9 cellular contexts compared by ENCODE assay signal in genomic region chr1:2190491-2190976, GRCh38. TPM values are rescaled to one million over a fixed set of nuclear protein-coding genes. Genes with fewer than 3 reads are reported as not detected.
DNase-seq lines count a peak whose midpoint lies in the region; ATAC-seq, FAIRE-seq and TF ChIP-seq lines count a peak whose summit lies in the region.
"Had no signal": no experiment of that assay in that cellular context is flagged by ENCODE, and none has a peak within 500 bp of the region (broad histone marks: within the 10 kb centered on the region; RNA-seq: fewer than 3 reads in every experiment).

No MANE protein-coding gene starts in this region.

- H3K27ac Mint-ChIP-seq in stimulated activated naive B cell treated with anti-CD40 and anti-IgM and Interleukin-4, amounts not matched to agents 10 μg/mL and 1 μg/mL and 100 μg/mL, for 72 hours: no peak overlapping the region

- intact Hi-C loops in IMR-90 (cut with micrococcal nuclease): no loop called here

- peaks cover 5% of the 10 kb centered on the region for H3K79me2 ChIP-seq in keratinocyte (ENCODE audit: control insufficient read depth, insufficient read depth, low read length)

- FAIRE-seq in keratinocyte (lab: Jason Lieb, UNC) (no peak), HTR-8/SVneo (lab: Jason Lieb, UNC) (no peak)

- H3K18ac ChIP-seq in IMR-90 (ENCODE audit: low read depth, low read length): no peak overlapping the region

- H3K4me3 ChIP-seq in IMR-90 (ENCODE audit: insufficient read depth, low read depth, low read length): peak overlapping the region; percentile 42; the same call in 1 of the 2 replicates
- H3K4me3 ChIP-seq in astrocyte of the spinal cord (ENCODE audit: low read depth, low read length): peak overlapping the region; percentile 45
- H3K4me3 ChIP-seq in keratinocyte (ENCODE audit: control insufficient read depth in 2 of 3, extremely low read depth in 1 of 3, insufficient read depth in 2 of 3, low read depth in 1 of 3, low read length in 3 of 3): no peak overlapping the region

- H2AFZ ChIP-seq in IMR-90 (replicated peaks; ENCODE audit: low read length, poor library complexity): no peak overlapping the region
- H2AFZ ChIP-seq in keratinocyte (ENCODE audit: control insufficient read depth, low read length): no peak overlapping the region

- H3K4me2 ChIP-seq in IMR-90 (ENCODE audit: low read depth, low read length): peak overlapping the region; percentile 68
- peak overlapping the region; percentile 85 for H3K4me2 ChIP-seq in keratinocyte (ENCODE audit: control insufficient read depth, extremely low read depth, insufficient read depth, low read depth, low read length)

- peak overlapping the region; percentile 84 for H3K27ac ChIP-seq in IMR-90 (ENCODE audit: insufficient read depth, low read length)
- H3K27ac ChIP-seq in keratinocyte (ENCODE audit: control insufficient read depth, insufficient read depth, low read length): no peak overlapping the region

- ATAC-seq in IMR-90 (ENCODE audit: low read depth) (no peak), GM18520 (IDR thresholded peaks at IDR 0.05; ENCODE audit: unreplicated experiment) (no peak)
- ATAC-seq in stimulated activated naive B cell treated with anti-CD40 and anti-IgM and Interleukin-4, amounts not matched to agents 10 μg/mL and 1 μg/mL and 100 μg/mL, for 72 hours (replicated peaks): no peak

- peak overlapping the region; percentile 90 for H2BK5ac ChIP-seq in IMR-90 (ENCODE audit: low read depth, low read length, poor library complexity, severe bottlenecking)

- peak overlapping the region; percentile 94 for H2AK9ac ChIP-seq in IMR-90 (replicated peaks; ENCODE audit: low read depth, low read length, poor library complexity)

- peak overlapping the region in 1 of 2 experiments; percentile 66; a peak in 1 of 4 replicates for H4K8ac ChIP-seq in IMR-90 (ENCODE audit: low read depth in 2 of 2, low read length in 2 of 2)

- no peaks in the 10 kb centered on the region for H3K27me3 Mint-ChIP-seq in stimulated activated naive B cell treated with anti-CD40 and anti-IgM and Interleukin-4, amounts not matched to agents 10 μg/mL and 1 μg/mL and 100 μg/mL, for 72 hours

- H3K9ac ChIP-seq in IMR-90 (ENCODE audit: low read depth, low read length) (peak overlapping the region; percentile 66), keratinocyte (ENCODE audit: control insufficient read depth, extremely low read depth, insufficient read depth, low read length) (no peak overlapping the region)

- no peak for TF ChIP-seq RAD21 in IMR-90 (IDR thresholded peaks at IDR 0.05; ENCODE audit: low read length)

- H4K5ac ChIP-seq in IMR-90 (ENCODE audit: low read depth, low read length): 0 out of 2 replicates have a peak overlapping the region, but pooled peaks have one; percentile 18

- H4K91ac ChIP-seq in IMR-90 (ENCODE audit: insufficient read depth, low read depth, low read length): 0 out of 2 replicates have a peak overlapping the region, but pooled peaks have one; percentile 21

- no peak for DNase-seq in IMR-90
- no peak for DNase-seq in astrocyte of the spinal cord (ENCODE audit: low read depth, low spot score)
- DNase-seq in keratinocyte (ENCODE audit: low read depth, low spot score): no peak
- no peak for DNase-seq in stimulated activated naive B cell treated with anti-CD40 and anti-IgM and Interleukin-4, amounts not matched to agents 10 μg/mL and 1 μg/mL and 100 μg/mL, for 72 hours
- DNase-seq in HTR-8/SVneo (ENCODE audit: insufficient read length, low spot score): no peak
- no peak for DNase-seq in hepatic stellate cell (ENCODE audit: low spot score)
- DNase-seq in SHP77 (lab: John Stamatoyannopoulos, UW): no peak
- DNase-seq: SW 1271 had no signal

- 94% methylated on average over 15 of the region's 19 CpGs; no CpG with 5 or more reads in 1 of the 2 experiments for WGBS in IMR-90 (ENCODE audit: extremely low coverage in 2 of 2, insufficient read length in 1 of 2), 2 experiments

- no peak overlapping the region for H2BK120ac ChIP-seq in IMR-90 (ENCODE audit: low read depth, low read length)

- H3K14ac ChIP-seq in IMR-90 (replicated peaks; ENCODE audit: low read depth, low read length): no peak overlapping the region; the same call in 1 of the 2 replicates

- H3K4me1 Mint-ChIP-seq in stimulated activated naive B cell treated with anti-CD40 and anti-IgM and Interleukin-4, amounts not matched to agents 10 μg/mL and 1 μg/mL and 100 μg/mL, for 72 hours: peaks cover 17 to 44% of the 10 kb centered on the region in 2 donors

- CTCF ChIA-PET in IMR-90 (lab: Yijun Ruan, JAX): interaction anchor here (1.8 to 2.1 kb wide), 2 partner anchors 16 to 191 kb away, joined by 5 to 6 read pairs; no protein-coding TSS in a partner anchor

- peak overlapping the region; percentile 67 for H2AK5ac ChIP-seq in IMR-90 (ENCODE audit: low read depth, low read length)

- peaks cover 9 to 50% of the 10 kb centered on the region in 2 experiments for H3K79me1 ChIP-seq in IMR-90 (ENCODE audit: low read depth in 1 of 2, low read length in 2 of 2)

- H3K9me1 ChIP-seq in IMR-90 (ENCODE audit: insufficient read depth, low read length) (0 out of 2 replicates have a peak, but pooled peaks cover 2% of the 10 kb centered on the region), keratinocyte (ENCODE audit: control insufficient read depth, extremely low read depth, insufficient read depth, low read length) (no peaks in the 10 kb centered on the region)

- H3K9me3 ChIP-seq in IMR-90 (ENCODE audit: control insufficient read depth, insufficient read depth, low read length) (no peaks in the 10 kb centered on the region), keratinocyte (ENCODE audit: control insufficient read depth, low read depth, low read length) (no peaks in the 10 kb centered on the region)

- BruUV-seq in IMR-90 (replicated peaks; lab: Mats Ljungman, UMichigan): no TSS peak

- H4K20me1 ChIP-seq in IMR-90 (ENCODE audit: insufficient read depth, low read length) (0 out of 2 replicates have a peak, but pooled peaks cover 12% of the 10 kb centered on the region), keratinocyte (ENCODE audit: control insufficient read depth, extremely low read depth, insufficient read depth, low read length) (peaks cover 4% of the 10 kb centered on the region)

- H3K23ac ChIP-seq in IMR-90 (ENCODE audit: low read depth, low read length): peak overlapping the region; percentile 48; the same call in 1 of the 2 replicates

- H3K27me3 ChIP-seq in IMR-90 (ENCODE audit: control insufficient read depth, insufficient read depth, low read length) (no peaks in the 10 kb centered on the region), keratinocyte (ENCODE audit: control insufficient read depth, extremely low read depth, insufficient read depth, low read length) (no peaks in the 10 kb centered on the region)

- peak overlapping the region; percentile 10 to 46 for H3K4me3 Mint-ChIP-seq in stimulated activated naive B cell treated with anti-CD40 and anti-IgM and Interleukin-4, amounts not matched to agents 10 μg/mL and 1 μg/mL and 100 μg/mL, for 72 hours

- dilution Hi-C loops in IMR-90 (cut with HindIII; ENCODE audit: low sequenced_read_pairs, unreplicated experiment) (no loop called here), keratinocyte (cut with MboI; ENCODE audit: extremely low pct_ligation_motif_present, low sequenced_read_pairs) (loop anchor here (10.0 kb wide), 1 partner anchor 84 kb away; no protein-coding TSS in a partner anchor)

- peaks cover 10 to 20% of the 10 kb centered on the region in 2 donors for H3K36me3 Mint-ChIP-seq in stimulated activated naive B cell treated with anti-CD40 and anti-IgM and Interleukin-4, amounts not matched to agents 10 μg/mL and 1 μg/mL and 100 μg/mL, for 72 hours

- H2BK20ac ChIP-seq in IMR-90 (ENCODE audit: low read depth, low read length): no peak overlapping the region

- no peak for TF ChIP-seq POLR2A in IMR-90 (IDR thresholded peaks at IDR 0.05; ENCODE audit: low read depth, low read length)

- peak overlapping the region; percentile 83; the same call in 1 of the 2 replicates for H3K4ac ChIP-seq in IMR-90 (ENCODE audit: low read depth, low read length)

- POLR2A ChIA-PET in IMR-90 (lab: Charles Lee; ENCODE audit: unreplicated experiment): no interaction called here

- H3K36me3 ChIP-seq in IMR-90 (ENCODE audit: control insufficient read depth, insufficient read depth, low read length) (no peaks in the 10 kb centered on the region; the same call in 1 of the 2 replicates), keratinocyte (ENCODE audit: control insufficient read depth in 2 of 2, extremely low read depth in 1 of 2, insufficient read depth in 2 of 2, low read length in 2 of 2) (peaks cover 0 to 6% of the 10 kb centered on the region in 2 experiments)

- in situ Hi-C loops in IMR-90 (cut with MboI; ENCODE audit: low sequenced_read_pairs): loop anchor here (5.0 to 25.0 kb wide), 2 partner anchors 182 to 347 kb away; partner anchors contain the start of genes HES5 and PANK4
- in situ Hi-C loops in astrocyte of the spinal cord (cut with HindIII; ENCODE audit: low sequenced_read_pairs): loop anchor here (10.0 kb wide), 1 partner anchor 184 kb away; no protein-coding TSS in a partner anchor

- no peak overlapping the region for H3K56ac ChIP-seq in IMR-90 (ENCODE audit: extremely low read depth, insufficient read depth, low read length)

- peaks cover 34% of the 10 kb centered on the region for H3K4me1 ChIP-seq in IMR-90 (ENCODE audit: control insufficient read depth, insufficient read depth, low read length)
- H3K4me1 ChIP-seq in keratinocyte (ENCODE audit: control insufficient read depth, extremely low read depth, insufficient read depth, low read length): peaks cover 13% of the 10 kb centered on the region

- no peak overlapping the region for H2BK15ac ChIP-seq in IMR-90 (ENCODE audit: low read depth, low read length)

- TF ChIP-seq CTCF in IMR-90 (conservative IDR thresholded peaks at IDR 0.05; ENCODE audit: low read depth, low read length) (no peak), astrocyte of the spinal cord (IDR thresholded peaks at IDR 0.05; ENCODE audit: low read depth, low read length) (no peak), keratinocyte (optimal IDR thresholded peaks at IDR 0.05 in 1 of 3, IDR thresholded peaks at IDR 0.05 in 1 of 3, conservative IDR thresholded peaks at IDR 0.05 in 1 of 3; ENCODE audit: extremely low read depth in 1 of 3, insufficient read depth in 2 of 3, low read length in 3 of 3) (no peak)

- no peaks in the 10 kb centered on the region for H3K9me3 Mint-ChIP-seq in stimulated activated naive B cell treated with anti-CD40 and anti-IgM and Interleukin-4, amounts not matched to agents 10 μg/mL and 1 μg/mL and 100 μg/mL, for 72 hours

RNA-seq across cellular contexts. Expression of gene FAAP20, which starts 4.0 kb away (rescaled TPM):
- 6.5 and 7.5 TPM in 2 replicates for total RNA-seq in IMR-90 (2012; rRNA removed)
- polyA plus RNA-seq in IMR-90 (2012; rRNA removed) (31.5 and 36.8 TPM in 2 replicates), keratinocyte (7.3 to 13.7 TPM (median 8.9 TPM) in 3 replicates)
- polyA plus RNA-seq in IMR-90 (2012; cell fraction: cytosol; rRNA removed): 58.8 and 75.0 TPM in 2 replicates
- polyA plus RNA-seq in IMR-90 (2012; cell fraction: nucleus; rRNA removed; ENCODE audit: low replicate concordance): 59.9 and 123 TPM in 2 replicates
- 4.0 TPM for polyA plus RNA-seq in keratinocyte (2011; ENCODE audit: low read depth)
- 5.3 and 17.8 TPM in 2 replicates for polyA plus RNA-seq in keratinocyte (2011; cell fraction: cytosol; rRNA removed)
- 8.9 and 13.7 TPM in 2 replicates for polyA plus RNA-seq in keratinocyte (2011; cell fraction: nucleus; rRNA removed)
- 17.9 and 25.7 TPM in 2 replicates for polyA plus RNA-seq in keratinocyte (2012; ENCODE audit: low replicate concordance)
- 2.7 to 3.6 TPM (median 3.0 TPM) in 3 replicates for polyA minus RNA-seq in keratinocyte
- 10.6 TPM for polyA minus RNA-seq in keratinocyte (2011; cell fraction: cytosol; rRNA and poly(A)+ RNA removed)
- polyA minus RNA-seq in keratinocyte (2011; cell fraction: nucleus; rRNA and poly(A)+ RNA removed): 3.6 and 4.6 TPM in 2 replicates

RNA-seq across cellular contexts. Expression of gene SKI, which starts 37.6 kb away (rescaled TPM):
- 2.3 and 3.9 TPM in 2 replicates for total RNA-seq in IMR-90 (2012; rRNA removed)
- polyA plus RNA-seq in IMR-90 (2012; rRNA removed) (20.1 and 20.8 TPM in 2 replicates), keratinocyte (3.8 to 10.1 TPM (median 4.8 TPM) in 3 replicates)
- polyA plus RNA-seq in IMR-90 (2012; cell fraction: cytosol; rRNA removed): 13.7 and 20.7 TPM in 2 replicates
- polyA plus RNA-seq in IMR-90 (2012; cell fraction: nucleus; rRNA removed; ENCODE audit: low replicate concordance): 42.1 and 52.9 TPM in 2 replicates
- polyA plus RNA-seq in keratinocyte (2011; ENCODE audit: low read depth): 3.4 TPM
- 6.8 and 10.6 TPM in 2 replicates for polyA plus RNA-seq in keratinocyte (2011; cell fraction: cytosol; rRNA removed)
- 18.4 and 21.5 TPM in 2 replicates for polyA plus RNA-seq in keratinocyte (2011; cell fraction: nucleus; rRNA removed)
- polyA plus RNA-seq in keratinocyte (2012; ENCODE audit: low replicate concordance): 12.2 and 22.1 TPM in 2 replicates
- 4.8 to 19.5 TPM (median 6.1 TPM) in 3 replicates for polyA minus RNA-seq in keratinocyte
- polyA minus RNA-seq in keratinocyte (2011; cell fraction: cytosol; rRNA and poly(A)+ RNA removed): 25.5 TPM
- polyA minus RNA-seq in keratinocyte (2011; cell fraction: nucleus; rRNA and poly(A)+ RNA removed): 15.9 and 20.3 TPM in 2 replicates

Comparison
In these comparisons a context has a peak if more than half of its experiments do, and no peak if none do; other contexts are left out.
1. H3K4me3 ChIP-seq: peak in IMR-90 (single experiment) and astrocyte of the spinal cord (single experiment); none in keratinocyte (0 of 3).